12 cellular contexts compared by ENCODE assay signal in the genomic region with DNA sequence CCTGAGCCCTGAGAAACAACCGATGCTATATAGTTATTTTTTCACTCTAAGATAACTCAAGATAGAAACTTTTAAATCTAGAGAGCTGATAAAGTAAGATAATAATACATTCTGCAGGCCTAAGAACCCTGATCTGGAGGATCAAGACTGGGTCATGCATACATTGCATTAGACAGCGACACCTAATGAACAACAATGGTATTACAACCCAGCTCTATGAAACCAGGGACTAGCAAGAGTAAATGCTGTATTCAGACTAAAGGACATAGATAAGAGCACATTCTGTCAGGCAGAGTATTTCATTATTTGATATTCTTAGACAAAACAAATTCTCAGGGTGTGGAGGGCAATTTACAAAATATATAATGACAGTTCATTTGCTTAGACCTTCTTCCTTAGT.
DNase-seq lines count a peak whose midpoint lies in the region; ATAC-seq and TF ChIP-seq lines count a peak whose summit lies in the region.
"Had no signal": no experiment of that assay in that cellular context is flagged by ENCODE, and none has a peak within 500 bp of the region (broad histone marks: within the 10 kb centered on the region; RNA-seq: fewer than 3 reads in every experiment).

No MANE protein-coding gene starts in this region.

- TF ChIP-seq EP300 in sigmoid colon (IDR thresholded peaks at IDR 0.05), result no peak

- DNase-seq in AG09319 (ENCODE audit: extremely low read depth, low read depth) (no peak), HCT116 (ENCODE audit: low read depth, low spot score) (peak; percentile 63), WERI-Rb-1 (no peak), kidney epithelial cell (ENCODE audit: low read depth) (no peak), sigmoid colon (no peak)
- no peak for DNase-seq in activated CD8-positive, alpha-beta memory T cell treated with anti-CD3 and anti-CD28 coated beads, Interleukin-2, amount 50 U/mL, for 48 hours
- no peak for DNase-seq in stimulated activated CD4-positive, alpha-beta T cell treated with anti-CD3 and anti-CD28 coated beads, Interleukin-1b, Interleukin-23, amount 100 ng/mL, for 48 hours
- DNase-seq in activated CD4-positive, CD25-positive, alpha-beta regulatory T cell (lab: John Stamatoyannopoulos, UW), result no peak
- DNase-seq: activated naive CD8-positive, alpha-beta T cell treated with anti-CD3 and anti-CD28 coated beads, Interleukin-2, amount 10 ng/mL, durations not matched to agents 7 days and 5 days; stimulated activated CD8-positive, alpha-beta memory T cell treated with anti-CD3 and anti-CD28 coated beads, Interleukin-4, amount 100 ng/mL, for 48 hours had no signal

- H2AFZ ChIP-seq in HCT116 (ENCODE audit: low read depth, low read length, poor library complexity, severe bottlenecking), result no peak overlapping the region

- H4K20me1 ChIP-seq in HCT116 (ENCODE audit: insufficient read depth), result no peaks in the 10 kb centered on the region

- intact Hi-C loops in HCT116 (cut with micrococcal nuclease) (no loop called here), sigmoid colon (cut with DNase I) (no loop called here)

- H3K4me1 ChIP-seq in HCT116 (ENCODE audit: control insufficient read depth in 1 of 2, insufficient read depth in 2 of 2, low read length in 2 of 2) (no peaks in the 10 kb centered on the region), sigmoid colon (peaks cover 0 to 33% (median 24%) of the 10 kb centered on the region in 4 donors)

- H3K9me3 ChIP-seq in HCT116 (ENCODE audit: control insufficient read depth in 1 of 2, insufficient read depth in 1 of 2, low read depth in 1 of 2, low read length in 2 of 2), result peaks cover 9 to 36% of the 10 kb centered on the region in 2 experiments; a peak in 2 of 4 replicates
- peaks cover 3% of the 10 kb centered on the region for H3K9me3 ChIP-seq in WERI-Rb-1 (ENCODE audit: severe bottlenecking)
- H3K9me3 ChIP-seq in sigmoid colon, result peaks cover 0 to 4% (median 0%) of the 10 kb centered on the region in 4 donors

- RAD21 ChIA-PET in HCT116 (lab: Charles Lee; ENCODE audit: low non-redundant PET in 1 of 2, low total read pairs in 2 of 2, uncharacterized antibody in 2 of 2, unreplicated experiment in 2 of 2), result no interaction called here

- TF ChIP-seq CTCF in AG09319 (IDR thresholded peaks at IDR 0.05; ENCODE audit: low read depth, low read length) (peak; percentile 17), HCT116 (IDR thresholded peaks at IDR 0.05 in 2 of 3, conservative IDR thresholded peaks at IDR 0.05 in 1 of 3; ENCODE audit: borderline replicate concordance in 1 of 3, insufficient read depth in 1 of 3, low read depth in 2 of 3, low read length in 2 of 3) (peak; percentile 34 to 100 (median 88); a peak in 5 of 6 replicates), WERI-Rb-1 (IDR thresholded peaks at IDR 0.05; ENCODE audit: low read depth, low read length) (peak; percentile 61), kidney epithelial cell (IDR thresholded peaks at IDR 0.05; ENCODE audit: insufficient read depth, low read length, poor library complexity, severe bottlenecking) (peak; percentile 28), sigmoid colon (IDR thresholded peaks at IDR 0.05) (no peak)

- H3K27ac ChIP-seq in HCT116 (ENCODE audit: low read depth, low read length) (no peak overlapping the region), WERI-Rb-1 (no peak overlapping the region), sigmoid colon (no peak overlapping the region)
- H3K27ac ChIP-seq: epithelial cell of prostate had no signal

- no peak for ATAC-seq in HCT116

- H3K27me3 ChIP-seq in HCT116 (ENCODE audit: insufficient read depth, low read length), result no peaks in the 10 kb centered on the region
- no peaks in the 10 kb centered on the region for H3K27me3 ChIP-seq in WERI-Rb-1 (ENCODE audit: insufficient read depth, low read depth, severe bottlenecking)
- no peaks in the 10 kb centered on the region for H3K27me3 ChIP-seq in kidney epithelial cell (ENCODE audit: control insufficient read depth, insufficient read depth, low read length)
- no peaks in the 10 kb centered on the region for H3K27me3 ChIP-seq in sigmoid colon

- H3K4me2 ChIP-seq in HCT116 (ENCODE audit: low read length), result no peak overlapping the region

- POLR2A ChIA-PET in HCT116 (lab: Charles Lee), result no interaction called here

- WGBS in sigmoid colon, 2 donors, result 92 to 95% methylated on average over 2 of the region's 2 CpGs

- H3K79me2 ChIP-seq in HCT116 (ENCODE audit: insufficient read depth, low read length), result no peaks in the 10 kb centered on the region

- peak; percentile 61 for TF ChIP-seq RAD21 in HCT116 (IDR thresholded peaks at IDR 0.05; ENCODE audit: low read depth)

- no peak for TF ChIP-seq POLR2A in HCT116 (IDR thresholded peaks at IDR 0.05; ENCODE audit: borderline replicate concordance, extremely low read depth, insufficient read depth, insufficient read length)
- no peak for TF ChIP-seq POLR2A in sigmoid colon (IDR thresholded peaks at IDR 0.05)

- no peak overlapping the region for H3K4me3 ChIP-seq in HCT116 (replicated peaks in 1 of 2; ENCODE audit: low read depth in 1 of 2, low read length in 2 of 2)
- no peak overlapping the region for H3K4me3 ChIP-seq in WERI-Rb-1 (ENCODE audit: low read depth, low read length)
- no peak overlapping the region for H3K4me3 ChIP-seq in kidney epithelial cell (ENCODE audit: low read depth, low read length)
- no peak overlapping the region for H3K4me3 ChIP-seq in sigmoid colon
- H3K4me3 ChIP-seq: lung had no signal

- H3K9me2 ChIP-seq in HCT116 (ENCODE audit: insufficient read depth), result no peaks in the 10 kb centered on the region

- CTCF ChIA-PET in HCT116 (lab: Charles Lee), result interaction anchor here (1.5 kb wide), 1 partner anchor 9 kb away, joined by 5 read pairs; no protein-coding TSS in a partner anchor

- H3K36me3 ChIP-seq in HCT116 (ENCODE audit: control insufficient read depth in 1 of 2, insufficient read depth in 2 of 2, low read length in 2 of 2) (no peaks in the 10 kb centered on the region; a peak in 1 of 4 replicates), WERI-Rb-1 (peaks cover 8% of the 10 kb centered on the region), kidney epithelial cell (ENCODE audit: control insufficient read depth, insufficient read depth, low read length) (no peaks in the 10 kb centered on the region), sigmoid colon (no peaks in the 10 kb centered on the region)

- no TSS peak for BruUV-seq in HCT116 (replicated peaks; lab: Mats Ljungman, UMichigan)

- no peak overlapping the region for H3K9ac ChIP-seq in HCT116 (ENCODE audit: low read length)

TF ChIP-seq in HCT116, 20 proteins besides CTCF, POLR2A, EP300 and RAD21:
- TF ChIP-seq SRF (IDR thresholded peaks at IDR 0.05; ENCODE audit: low read depth) (0 out of 2 replicates have a peak, but pooled peaks have one; percentile 25), CBX3 (IDR thresholded peaks at IDR 0.05; ENCODE audit: low read depth) (peak; percentile 99), EZH2 (IDR thresholded peaks at IDR 0.05) (no peak), POLR2AphosphoS5 (IDR thresholded peaks at IDR 0.05; ENCODE audit: low read depth, low read length) (no peak), YY1 (IDR thresholded peaks at IDR 0.05; ENCODE audit: extremely low read depth, insufficient replicate concordance, low read depth, low read length) (no peak), ZNF274 (IDR thresholded peaks at IDR 0.05; ENCODE audit: low read depth, low read length) (no peak), CEBPB (IDR thresholded peaks at IDR 0.05; ENCODE audit: low read depth) (no peak)
- TF ChIP-seq, protein P1, sequence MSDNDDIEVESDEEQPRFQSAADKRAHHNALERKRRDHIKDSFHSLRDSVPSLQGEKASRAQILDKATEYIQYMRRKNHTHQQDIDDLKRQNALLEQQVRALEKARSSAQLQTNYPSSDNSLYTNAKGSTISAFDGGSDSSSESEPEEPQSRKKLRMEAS (IDR thresholded peaks at IDR 0.05), result 0 out of 2 replicates have a peak, but pooled peaks have one; percentile 29
- TF ChIP-seq, protein P2, sequence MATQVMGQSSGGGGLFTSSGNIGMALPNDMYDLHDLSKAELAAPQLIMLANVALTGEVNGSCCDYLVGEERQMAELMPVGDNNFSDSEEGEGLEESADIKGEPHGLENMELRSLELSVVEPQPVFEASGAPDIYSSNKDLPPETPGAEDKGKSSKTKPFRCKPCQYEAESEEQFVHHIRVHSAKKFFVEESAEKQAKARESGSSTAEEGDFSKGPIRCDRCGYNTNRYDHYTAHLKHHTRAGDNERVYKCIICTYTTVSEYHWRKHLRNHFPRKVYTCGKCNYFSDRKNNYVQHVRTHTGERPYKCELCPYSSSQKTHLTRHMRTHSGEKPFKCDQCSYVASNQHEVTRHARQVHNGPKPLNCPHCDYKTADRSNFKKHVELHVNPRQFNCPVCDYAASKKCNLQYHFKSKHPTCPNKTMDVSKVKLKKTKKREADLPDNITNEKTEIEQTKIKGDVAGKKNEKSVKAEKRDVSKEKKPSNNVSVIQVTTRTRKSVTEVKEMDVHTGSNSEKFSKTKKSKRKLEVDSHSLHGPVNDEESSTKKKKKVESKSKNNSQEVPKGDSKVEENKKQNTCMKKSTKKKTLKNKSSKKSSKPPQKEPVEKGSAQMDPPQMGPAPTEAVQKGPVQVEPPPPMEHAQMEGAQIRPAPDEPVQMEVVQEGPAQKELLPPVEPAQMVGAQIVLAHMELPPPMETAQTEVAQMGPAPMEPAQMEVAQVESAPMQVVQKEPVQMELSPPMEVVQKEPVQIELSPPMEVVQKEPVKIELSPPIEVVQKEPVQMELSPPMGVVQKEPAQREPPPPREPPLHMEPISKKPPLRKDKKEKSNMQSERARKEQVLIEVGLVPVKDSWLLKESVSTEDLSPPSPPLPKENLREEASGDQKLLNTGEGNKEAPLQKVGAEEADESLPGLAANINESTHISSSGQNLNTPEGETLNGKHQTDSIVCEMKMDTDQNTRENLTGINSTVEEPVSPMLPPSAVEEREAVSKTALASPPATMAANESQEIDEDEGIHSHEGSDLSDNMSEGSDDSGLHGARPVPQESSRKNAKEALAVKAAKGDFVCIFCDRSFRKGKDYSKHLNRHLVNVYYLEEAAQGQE (IDR thresholded peaks at IDR 0.05; ENCODE audit: low read depth), result no peak
- TF ChIP-seq, protein P3, sequence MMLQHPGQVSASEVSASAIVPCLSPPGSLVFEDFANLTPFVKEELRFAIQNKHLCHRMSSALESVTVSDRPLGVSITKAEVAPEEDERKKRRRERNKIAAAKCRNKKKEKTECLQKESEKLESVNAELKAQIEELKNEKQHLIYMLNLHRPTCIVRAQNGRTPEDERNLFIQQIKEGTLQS (IDR thresholded peaks at IDR 0.05), result no peak; the same call in 1 of the 2 replicates
TF ChIP-seq in HCT116: peak in this region for 3.

Comparison
In these comparisons a context has a peak if more than half of its experiments do, and no peak if none do; other contexts are left out.
1. CTCF ChIP-seq: peak in AG09319 (single experiment), HCT116 (3 of 3), WERI-Rb-1 (single experiment) and kidney epithelial cell (single experiment); none in sigmoid colon (0 of 4).